11 cellular contexts compared by ENCODE assay signal in the genomic region with DNA sequence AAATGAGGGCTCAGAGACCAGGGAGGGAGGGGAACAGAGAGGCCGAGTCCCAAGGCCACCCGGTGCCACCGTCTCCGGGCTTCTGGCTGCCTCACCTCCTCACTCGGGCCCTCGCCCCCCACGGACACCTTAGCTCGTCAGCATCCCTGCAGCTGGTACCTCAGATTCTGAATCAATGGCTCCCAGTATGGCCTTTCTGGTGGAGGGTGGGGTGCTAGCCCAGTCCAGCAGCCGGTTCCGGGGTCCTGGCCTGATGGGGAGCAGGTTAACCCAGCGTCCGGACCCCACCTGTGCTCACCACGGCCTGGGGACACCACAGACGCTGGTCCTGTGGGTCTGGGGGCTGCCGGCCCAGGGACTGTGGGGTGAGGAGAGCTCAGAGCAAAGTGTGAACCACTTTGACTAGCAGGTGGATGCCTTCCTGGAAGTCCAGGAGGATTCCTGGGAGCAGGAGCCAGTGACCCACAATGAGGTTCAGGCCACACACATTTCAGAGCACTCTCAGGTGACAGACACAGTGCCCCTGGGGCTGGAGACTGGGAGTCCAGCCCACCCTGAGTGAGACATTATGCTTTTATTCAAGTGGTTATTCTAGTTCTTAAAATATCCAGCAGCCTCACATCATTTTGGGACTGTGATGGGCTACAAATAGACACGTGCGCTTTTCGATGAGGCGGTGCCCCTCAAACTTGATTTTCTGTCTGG. TPM values are rescaled to one million over a fixed set of nuclear protein-coding genes. Genes with fewer than 3 reads are reported as not detected.
DNase-seq lines count a peak whose midpoint lies in the region; ATAC-seq and TF ChIP-seq lines count a peak whose summit lies in the region.
"Had no signal": no experiment of that assay in that cellular context is flagged by ENCODE, and none has a peak within 500 bp of the region (broad histone marks: within the 10 kb centered on the region; RNA-seq: fewer than 3 reads in every experiment).

No MANE protein-coding gene starts in this region.

- H3K36me3 ChIP-seq in left ventricle myocardium inferior, result no peaks in the 10 kb centered on the region

- H3K27ac ChIP-seq in left ventricle myocardium inferior (replicated peaks), result no peak overlapping the region

- intact Hi-C loops in Right ventricle myocardium superior (cut with DNase I) (no loop called here), left ventricle myocardium inferior (cut with micrococcal nuclease) (no loop called here)

- H3K9me3 ChIP-seq in left ventricle myocardium inferior (replicated peaks), result peaks cover under 1% of the 10 kb centered on the region

- DNase-seq in Right ventricle myocardium superior (peak; percentile 34), left ventricle myocardium inferior (no peak), left kidney (ENCODE audit: low read depth, low spot score) (peak; percentile 52), ureter (ENCODE audit: low spot score) (peak; percentile 42), pons (ENCODE audit: low spot score) (no peak), dedifferentiated amniotic fluid mesenchymal stem cell (ENCODE audit: extremely low spot score) (no peak)
- DNase-seq in activated CD8-positive, alpha-beta memory T cell treated with anti-CD3 and anti-CD28 coated beads, Interleukin-2, amount 50 U/mL, for 48 hours, result peak; percentile 62
- DNase-seq: activated CD4-positive, alpha-beta T cell treated with anti-CD3 and anti-CD28 coated beads for 1 hour; Calu3; Karpas-422 had no signal

- ATAC-seq in Right ventricle myocardium superior (ENCODE audit: poor library complexity) (no peak), HG03457 (IDR thresholded peaks at IDR 0.05; ENCODE audit: unreplicated experiment) (no peak)

- no peak for TF ChIP-seq CTCF in left ventricle myocardium inferior (IDR thresholded peaks at IDR 0.05; ENCODE audit: borderline replicate concordance)

- H3K27me3 ChIP-seq in left ventricle myocardium inferior (ENCODE audit: low read depth), result peaks cover 25% of the 10 kb centered on the region

- peaks cover 27% of the 10 kb centered on the region for H3K4me1 ChIP-seq in left ventricle myocardium inferior

- no peak overlapping the region for H3K4me3 ChIP-seq in left ventricle myocardium inferior

RNA-seq across cellular contexts. Expression of a gene that starts 53.3 kb away (rescaled TPM):
- total RNA-seq in Right ventricle myocardium superior, result 1.8 TPM
- total RNA-seq in left ventricle myocardium inferior, result 1.4 TPM
- 7.4 TPM for total RNA-seq in ureter

Comparison
In these comparisons a context has a peak if more than half of its experiments do, and no peak if none do; other contexts are left out.
1. DNase-seq: peak in Right ventricle myocardium superior (single experiment), activated CD8-positive, alpha-beta memory T cell treated with anti-CD3 and anti-CD28 coated beads, Interleukin-2, amount 50 U/mL, for 48 hours (single experiment), left kidney (single experiment) and ureter (single experiment); none in left ventricle myocardium inferior (single experiment), pons (single experiment) and dedifferentiated amniotic fluid mesenchymal stem cell (single experiment).